In the genomic region with DNA sequence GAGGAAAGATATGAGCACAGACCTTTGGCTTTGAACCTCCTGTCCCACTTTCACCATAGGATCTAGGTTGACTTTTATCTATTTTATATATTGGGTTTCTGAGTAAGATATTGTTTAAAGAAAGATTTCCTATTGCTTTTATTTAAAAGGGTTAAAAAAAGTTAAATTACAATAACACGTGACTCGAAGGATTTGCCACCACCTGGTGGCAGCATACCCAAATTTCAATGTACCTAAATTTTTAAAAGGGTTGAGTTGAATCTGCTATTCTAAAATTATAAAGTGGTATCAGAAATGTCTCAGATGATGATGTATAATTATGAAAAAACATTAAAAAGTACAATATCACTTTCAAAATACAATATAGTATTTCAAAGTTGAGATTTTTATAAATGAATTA, we compare ENCODE assay signal across 10 cellular contexts.
DNase-seq lines count a peak whose midpoint lies in the region; ATAC-seq, FAIRE-seq and TF ChIP-seq lines count a peak whose summit lies in the region.
"Had no signal": no experiment of that assay in that cellular context is flagged by ENCODE, and none has a peak within 500 bp of the region (broad histone marks: within the 10 kb centered on the region; RNA-seq: fewer than 3 reads in every experiment).

No MANE protein-coding gene starts in this region.

- no peaks in the 10 kb centered on the region for H3K36me3 ChIP-seq in MM.1S (replicated peaks; ENCODE audit: insufficient read depth, low read length)
- H3K36me3 ChIP-seq: thyroid gland had no signal

- H3K9me3 Mint-ChIP-seq in neural crest cell: no peaks in the 10 kb centered on the region

- H3F3A ChIP-seq in MM.1S (ENCODE audit: insufficient read depth, low read length): peaks cover 4% of the 10 kb centered on the region; the same call in 1 of the 2 replicates

- H4K20me1 ChIP-seq in MM.1S (ENCODE audit: insufficient read depth, low read length): no peaks in the 10 kb centered on the region

- H3K4me2 ChIP-seq in MM.1S (ENCODE audit: low read depth, low read length): no peak overlapping the region

- H3K9ac ChIP-seq in MM.1S (ENCODE audit: low read length): no peak overlapping the region

- DNase-seq in DMS53 (lab: John Stamatoyannopoulos, UW) (peak; percentile 46), DMS53 treated with DMSO at 0.1 percent for 48 hours (lab: John Stamatoyannopoulos, UW; ENCODE audit: unreplicated experiment) (no peak), MM.1S (peak; percentile 57), neural crest cell (ENCODE audit: low read depth, low spot score) (no peak), NCI-H2029 treated with DMSO at 0.1 percent for 48 hours (lab: John Stamatoyannopoulos, UW) (no peak), foreskin melanocyte (no peak)
- DNase-seq: activated naive CD4-positive, alpha-beta T cell; thyroid gland had no signal

- H3K27me3 ChIP-seq in MM.1S (replicated peaks; ENCODE audit: insufficient read depth, low read length): no peaks in the 10 kb centered on the region
- H3K27me3 ChIP-seq: thyroid gland had no signal

- TF ChIP-seq CTCF in MM.1S (IDR thresholded peaks at IDR 0.05; ENCODE audit: low read length) (peak; percentile 52), neural crest cell (conservative IDR thresholded peaks at IDR 0.05) (peak; percentile 69)

- H3K9me2 ChIP-seq in MM.1S (replicated peaks; ENCODE audit: insufficient read depth, low read length): no peaks in the 10 kb centered on the region

- H3K79me2 ChIP-seq in MM.1S (ENCODE audit: low read length): no peaks in the 10 kb centered on the region

- peaks cover 2% of the 10 kb centered on the region for H3K27me3 Mint-ChIP-seq in neural crest cell (ENCODE audit: low read depth)

- H3K27ac ChIP-seq in MM.1S (ENCODE audit: low read length): no peak overlapping the region
- H3K27ac ChIP-seq: thyroid gland had no signal

- H3K4me1 Mint-ChIP-seq in neural crest cell: no peaks in the 10 kb centered on the region

- peak; percentile 41 for FAIRE-seq in colon (lab: Jason Lieb, UNC)

- no peaks in the 10 kb centered on the region for H3K9me3 ChIP-seq in MM.1S (replicated peaks; ENCODE audit: insufficient read depth, low read length)
- H3K9me3 ChIP-seq: thyroid gland had no signal

- ATAC-seq in GM19463 (IDR thresholded peaks at IDR 0.05; ENCODE audit: unreplicated experiment): no peak

- H3K27ac Mint-ChIP-seq in neural crest cell (ENCODE audit: unreplicated experiment): no peak overlapping the region

- peaks cover 16% of the 10 kb centered on the region for H3K4me1 ChIP-seq in MM.1S (ENCODE audit: low read length)
- H3K4me1 ChIP-seq: thyroid gland had no signal

- H3K36me3 Mint-ChIP-seq in neural crest cell (ENCODE audit: low read depth): no peaks in the 10 kb centered on the region

- no peak overlapping the region for H3K4me3 Mint-ChIP-seq in neural crest cell

- H2AFZ ChIP-seq in MM.1S (ENCODE audit: low read length): no peak overlapping the region

- H3K4me3 ChIP-seq in MM.1S (ENCODE audit: low read length): no peak overlapping the region
- H3K4me3 ChIP-seq: thyroid gland had no signal

Comparison
In these comparisons a context has a peak if more than half of its experiments do, and no peak if none do; other contexts are left out.
1. DNase-seq: peak in DMS53 (single experiment) and MM.1S (single experiment); none in DMS53 treated with DMSO at 0.1 percent for 48 hours (single experiment), neural crest cell (single experiment), NCI-H2029 treated with DMSO at 0.1 percent for 48 hours (single experiment) and foreskin melanocyte (single experiment).